Comparison of ENCODE assay signal across 15 cellular contexts in genomic region chr6:107871981-107872380, GRCh38. TPM values are rescaled to one million over a fixed set of nuclear protein-coding genes. Genes with fewer than 3 reads are reported as not detected.
"Had no signal": no experiment of that assay in that cellular context is flagged by ENCODE, and none has a peak within 500 bp of the region (broad histone marks: within the 10 kb centered on the region; RNA-seq: fewer than 3 reads in every experiment).

No MANE protein-coding gene starts in this region.

- H3K9me3 Mint-ChIP-seq: activated CD4-positive, alpha-beta memory T cell treated with anti-CD3 and anti-CD28 coated beads for 36 hours; natural killer cell had no signal

- DNase-seq: activated CD4-positive, alpha-beta memory T cell treated with anti-CD3 and anti-CD28 coated beads for 36 hours; activated CD8-positive, alpha-beta memory T cell treated with anti-CD3 and anti-CD28 coated beads, Interleukin-2, amount 10 ng/mL, durations not matched to agents 7 days and 5 days; activated gamma-delta T cell treated with Interleukin-2 at 50 U/mL for 16 hours; activated T-cell treated with anti-CD3 and anti-CD28 coated beads, Interleukin-2, amount 50 U/mL, for 48 hours; effector CD4-positive, alpha-beta T cell; foreskin melanocyte; mesendoderm; natural killer cell; posterior cingulate gyrus; stimulated activated CD4-positive, alpha-beta T cell treated with anti-CD3 and anti-CD28 coated beads, Interleukin-15, amount 100 ng/mL, for 24 hours; stimulated activated CD4-positive, alpha-beta T cell treated with anti-CD3 and anti-CD28 coated beads, Interleukin-4, amount 100 ng/mL, for 1 hour; stimulated activated naive CD4-positive, alpha-beta T cell; uterus had no signal

- H3K4me3 Mint-ChIP-seq: activated CD4-positive, alpha-beta memory T cell treated with anti-CD3 and anti-CD28 coated beads for 36 hours; activated CD8-positive, alpha-beta memory T cell treated with anti-CD3 and anti-CD28 coated beads, Interleukin-2, amount 10 ng/mL, durations not matched to agents 7 days and 5 days; natural killer cell had no signal

- H3K27me3 Mint-ChIP-seq: activated CD4-positive, alpha-beta memory T cell treated with anti-CD3 and anti-CD28 coated beads for 36 hours; activated CD8-positive, alpha-beta memory T cell treated with anti-CD3 and anti-CD28 coated beads, Interleukin-2, amount 10 ng/mL, durations not matched to agents 7 days and 5 days had no signal

- ATAC-seq: activated CD8-positive, alpha-beta memory T cell treated with anti-CD3 and anti-CD28 coated beads, Interleukin-2, amount 10 ng/mL, durations not matched to agents 7 days and 5 days; natural killer cell had no signal

- H3K27ac Mint-ChIP-seq: activated CD4-positive, alpha-beta memory T cell treated with anti-CD3 and anti-CD28 coated beads for 36 hours; activated CD8-positive, alpha-beta memory T cell treated with anti-CD3 and anti-CD28 coated beads, Interleukin-2, amount 10 ng/mL, durations not matched to agents 7 days and 5 days; natural killer cell had no signal

RNA-seq across cellular contexts. Expression of gene SCML4, which starts 47.9 kb away (rescaled TPM):
- total RNA-seq: cardiac septum, skeletal muscle tissue had no signal
